ENCODE assay signal across 8 cellular contexts in the genomic region with DNA sequence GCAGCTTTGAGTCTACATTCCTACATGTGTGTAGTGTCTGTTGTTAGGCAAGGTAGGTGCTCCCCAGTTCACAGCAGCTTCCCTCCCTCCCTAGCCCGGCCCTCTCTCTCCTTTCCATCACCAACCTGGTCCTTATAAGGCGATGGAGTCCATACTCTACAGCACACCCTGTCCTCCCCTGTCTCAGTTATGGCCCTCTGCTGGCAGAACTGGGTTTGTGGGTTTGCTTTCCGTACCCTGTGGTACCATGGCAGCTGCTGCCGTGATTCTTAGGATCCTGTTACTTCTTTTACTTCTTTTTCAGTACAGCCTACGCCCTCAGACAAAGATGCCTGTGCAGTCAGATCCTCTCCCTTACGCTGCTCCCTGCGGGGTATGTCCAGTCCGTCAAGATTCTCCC.
DNase-seq lines count a peak whose midpoint lies in the region; ATAC-seq and TF ChIP-seq lines count a peak whose summit lies in the region.

No MANE protein-coding gene starts in this region.

- DNase-seq in CD1c-positive myeloid dendritic cell (ENCODE audit: extremely low spot score) (peak; percentile 19), NOMO-1 treated with DMSO at 0.1 percent for 48 hours (lab: John Stamatoyannopoulos, UW; ENCODE audit: unreplicated experiment) (peak; percentile 58), astrocyte of the hippocampus (ENCODE audit: low read depth, low spot score) (peak; percentile 4), coronary artery (ENCODE audit: low spot score) (no peak)
- no peak for DNase-seq in NK-92 treated with Interleukin-12 subunit alpha and Interleukin-12 subunit beta, amount 100 ng/mL, for 24 hours (lab: John Stamatoyannopoulos, UW)

- no peaks in the 10 kb centered on the region for H3K9me3 Mint-ChIP-seq in nephron

- H3K27ac Mint-ChIP-seq in nephron = no peak overlapping the region

- H3K27me3 Mint-ChIP-seq in nephron (ENCODE audit: low read depth) = no peaks in the 10 kb centered on the region

- no peak overlapping the region for H3K4me3 Mint-ChIP-seq in nephron

- ATAC-seq in GM19467 (IDR thresholded peaks at IDR 0.05; ENCODE audit: unreplicated experiment) (peak; percentile 82), HG03097 (IDR thresholded peaks at IDR 0.05; ENCODE audit: low FRiP score, unreplicated experiment) (no peak)

- no peaks in the 10 kb centered on the region for H3K4me1 Mint-ChIP-seq in nephron

- peak in 2 of 3 experiments; percentile 16 for TF ChIP-seq CTCF in nephron (IDR thresholded peaks at IDR 0.05; ENCODE audit: unreplicated experiment in 3 of 3)
- no peak for TF ChIP-seq CTCF in coronary artery (IDR thresholded peaks at IDR 0.05)

- no peaks in the 10 kb centered on the region for H3K36me3 Mint-ChIP-seq in nephron (ENCODE audit: low read depth)

- no peak overlapping the region for H3K4me3 ChIP-seq in coronary artery

- no peak overlapping the region for H3K27ac ChIP-seq in coronary artery

Comparison
In these comparisons a context has a peak if more than half of its experiments do, and no peak if none do; other contexts are left out.
1. DNase-seq: peak in CD1c-positive myeloid dendritic cell (single experiment), NOMO-1 treated with DMSO at 0.1 percent for 48 hours (single experiment) and astrocyte of the hippocampus (single experiment); none in NK-92 treated with Interleukin-12 subunit alpha and Interleukin-12 subunit beta, amount 100 ng/mL, for 24 hours (single experiment) and coronary artery (single experiment).